Comparison of ENCODE assay signal across 8 cellular contexts in the genomic region with DNA sequence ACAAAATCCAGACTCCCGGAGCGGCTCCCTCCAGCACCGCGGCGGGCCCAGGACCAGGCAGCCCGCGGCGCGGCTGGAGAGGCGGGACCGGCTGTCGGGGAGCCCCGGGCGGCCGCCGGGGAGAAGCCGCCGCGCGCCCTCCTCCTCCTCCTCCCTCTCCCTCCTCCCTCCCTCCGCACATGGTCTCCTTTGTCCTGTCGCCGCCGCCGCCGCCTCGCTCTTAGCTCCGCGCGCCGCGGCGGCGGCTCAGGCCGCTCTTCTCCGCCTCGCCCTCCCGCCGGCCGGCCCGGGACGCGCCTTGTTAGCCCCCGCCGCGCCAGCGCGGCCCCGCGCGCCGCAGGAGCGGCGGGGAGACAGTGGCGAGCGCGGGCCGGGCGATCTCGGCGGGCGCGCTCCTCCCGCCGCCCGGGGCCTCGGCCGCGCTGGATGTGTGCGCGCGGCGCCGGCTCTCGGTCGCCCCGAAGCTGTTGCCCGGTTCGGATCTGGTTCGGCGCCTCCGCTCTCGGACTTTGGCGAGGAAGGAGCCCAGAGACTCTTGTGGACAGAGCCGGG.
DNase-seq lines count a peak whose midpoint lies in the region; ATAC-seq and TF ChIP-seq lines count a peak whose summit lies in the region.

No MANE protein-coding gene starts in this region.

- ATAC-seq in GM18861 (IDR thresholded peaks at IDR 0.05; ENCODE audit: unreplicated experiment) = peak; percentile 34
- ATAC-seq in HG03139 (IDR thresholded peaks at IDR 0.05; ENCODE audit: unreplicated experiment) = peak; percentile 30
- ATAC-seq in SK-N-SH treated with all-trans-retinoic acid at 6 μM for 48 hours = peak; percentile 14

- peaks cover 4% of the 10 kb centered on the region for H3K27me3 ChIP-seq in endocrine pancreas (ENCODE audit: control insufficient read depth, insufficient read depth, low read length)

- no peak for TF ChIP-seq CTCF in mesothelial cell of epicardium (IDR thresholded peaks at IDR 0.05; ENCODE audit: unreplicated experiment)

- H3K4me1 Mint-ChIP-seq in mesothelial cell of epicardium = peaks cover 30% of the 10 kb centered on the region

- no peaks in the 10 kb centered on the region for H3K36me3 Mint-ChIP-seq in mesothelial cell of epicardium

- H3K27ac Mint-ChIP-seq in mesothelial cell of epicardium = peak overlapping the region; percentile 90

- H3K4me3 Mint-ChIP-seq in mesothelial cell of epicardium = peak overlapping the region; percentile 86

- H3K4me3 ChIP-seq in endocrine pancreas (ENCODE audit: control insufficient read depth, insufficient read depth, low read length) = no peak overlapping the region

- no peaks in the 10 kb centered on the region for H3K9me3 Mint-ChIP-seq in mesothelial cell of epicardium

- no peaks in the 10 kb centered on the region for H3K36me3 ChIP-seq in endocrine pancreas (ENCODE audit: control insufficient read depth, insufficient read depth, low read length)

- H3K4me1 ChIP-seq in endocrine pancreas (ENCODE audit: control insufficient read depth, insufficient read depth, low read length) = no peaks in the 10 kb centered on the region

- DNase-seq in AG20443 (ENCODE audit: low spot score) (peak; percentile 81), mesothelial cell of epicardium (ENCODE audit: low spot score in 2 of 2, unreplicated experiment in 2 of 2) (peak in 1 of 2 experiments; percentile 61), ureter (ENCODE audit: low spot score) (peak; percentile 58), GOT3 (lab: John Stamatoyannopoulos, UW) (no peak)

- H3K9ac ChIP-seq in endocrine pancreas (ENCODE audit: control insufficient read depth, insufficient read depth, low read length) = peak overlapping the region; percentile 45

- no peaks in the 10 kb centered on the region for H3K9me3 ChIP-seq in endocrine pancreas (ENCODE audit: control insufficient read depth, low read length)

- H3K27me3 Mint-ChIP-seq in mesothelial cell of epicardium (ENCODE audit: low read depth) = peaks cover 5% of the 10 kb centered on the region

TF ChIP-seq in SK-N-SH treated with all-trans-retinoic acid at 6 μM for 48 hours, 23 proteins besides CTCF, POLR2A, EP300 and RAD21:
- no peak for TF ChIP-seq ISL1 (CRISPR knock-in tag; IDR thresholded peaks at IDR 0.05)
- no peak for TF ChIP-seq ESRRG (CRISPR knock-in tag; IDR thresholded peaks at IDR 0.05)
